In genomic region chr17:4195306-4195705, GRCh38 we compare ENCODE assay signal across 11 cellular contexts. TPM values are rescaled to one million over a fixed set of nuclear protein-coding genes. Genes with fewer than 3 reads are reported as not detected.
DNase-seq lines count a peak whose midpoint lies in the region; ATAC-seq and TF ChIP-seq lines count a peak whose summit lies in the region.
"Had no signal": no experiment of that assay in that cellular context is flagged by ENCODE, and none has a peak within 500 bp of the region (broad histone marks: within the 10 kb centered on the region; RNA-seq: fewer than 3 reads in every experiment).

No MANE protein-coding gene starts in this region.

- H2BK12ac ChIP-seq in mesenchymal stem cell (ENCODE audit: low read length in 2 of 2) = no peak overlapping the region

- no peak for TF ChIP-seq POLR2A in uterus (IDR thresholded peaks at IDR 0.05)

- H4K8ac ChIP-seq in mesenchymal stem cell (ENCODE audit: low read length) = no peak overlapping the region

- no peak overlapping the region for H3K18ac ChIP-seq in mesenchymal stem cell (ENCODE audit: low read depth in 1 of 2, low read length in 2 of 2)

- H3K27me3 ChIP-seq in ascending aorta = no peaks in the 10 kb centered on the region
- H3K27me3 ChIP-seq in mesenchymal stem cell (ENCODE audit: control insufficient read depth in 1 of 2, insufficient read depth in 1 of 2, low read length in 2 of 2) = no peaks in the 10 kb centered on the region
- no peaks in the 10 kb centered on the region for H3K27me3 ChIP-seq in uterus

- peak overlapping the region; percentile 54 for H3K4me2 ChIP-seq in mesenchymal stem cell (ENCODE audit: low read length, poor library complexity, severe bottlenecking)

- no peak overlapping the region for H2BK15ac ChIP-seq in mesenchymal stem cell (ENCODE audit: low read depth, poor library complexity, severe bottlenecking)

- H3K4ac ChIP-seq in mesenchymal stem cell (ENCODE audit: low read depth in 1 of 2, low read length in 2 of 2) = peak overlapping the region in 1 of 2 experiments; percentile 49

- H2AK5ac ChIP-seq in mesenchymal stem cell (ENCODE audit: low read length, severe bottlenecking) = no peak overlapping the region

- H3K36me3 ChIP-seq in ascending aorta (peaks cover 27 to 29% of the 10 kb centered on the region in 2 donors), mesenchymal stem cell (ENCODE audit: control insufficient read depth in 1 of 2, insufficient read depth in 2 of 2, low read depth in 1 of 2, low read length in 2 of 2) (peaks cover 38 to 43% of the 10 kb centered on the region in 2 experiments), uterus (no peaks in the 10 kb centered on the region)

- H3K9ac ChIP-seq in mesenchymal stem cell (ENCODE audit: low read length) = peak overlapping the region; percentile 91

- intact Hi-C loops in ascending aorta (cut with DNase I) = loop anchor here (5.0 kb wide), 2 partner anchors 53 to 217 kb away; partner anchors contain the start of genes CYB5D2 and ZZEF1
- intact Hi-C loops in uterus (cut with DNase I; ENCODE audit: low total_unique reads) = no loop called here

- H2AFZ ChIP-seq in mesenchymal stem cell (ENCODE audit: low read depth, low read length) = no peak overlapping the region

- H3K4me1 Mint-ChIP-seq in activated CD8-positive, alpha-beta T cell treated with anti-CD3 and anti-CD28 coated beads, Interleukin-2, amount 10 ng/mL, durations not matched to agents 7 days and 5 days (ENCODE audit: low read depth) = no peaks in the 10 kb centered on the region

- H3K4me3 Mint-ChIP-seq in activated CD8-positive, alpha-beta T cell treated with anti-CD3 and anti-CD28 coated beads, Interleukin-2, amount 10 ng/mL, durations not matched to agents 7 days and 5 days = no peak overlapping the region
- H3K4me3 Mint-ChIP-seq: activated T-helper 1 cell treated with anti-CD3 and anti-CD28 coated beads, Interleukin-12 subunit alpha, Interleukin-12 subunit beta, Interleukin-2, Interleukin-4 antibody, amounts not matched to agents 30 ng/mL and 10 ng/mL and 1 ng/mL, durations not matched to agents 14 hours and 24 hours and 36 hours had no signal

- TF ChIP-seq CTCF in ascending aorta (IDR thresholded peaks at IDR 0.05) (no peak), uterus (IDR thresholded peaks at IDR 0.05) (no peak)

- H3K9me3 ChIP-seq in ascending aorta = no peaks in the 10 kb centered on the region
- no peaks in the 10 kb centered on the region for H3K9me3 ChIP-seq in mesenchymal stem cell (ENCODE audit: control insufficient read depth, low read length)
- H3K9me3 ChIP-seq in uterus = no peaks in the 10 kb centered on the region

- CTCF ChIA-PET in activated CD8-positive, alpha-beta T cell treated with anti-CD3 and anti-CD28 coated beads, Interleukin-2, amount 10 ng/mL, durations not matched to agents 7 days and 5 days (lab: Charles Lee) = interaction anchor here (1.2 kb wide), 1 partner anchor 226 kb away, joined by 3 read pairs; no protein-coding TSS in a partner anchor

- H3K4me1 ChIP-seq in ascending aorta (peaks cover 3 to 9% of the 10 kb centered on the region in 2 donors), mesenchymal stem cell (ENCODE audit: control insufficient read depth, insufficient read depth, low read depth, low read length) (peaks cover 10% of the 10 kb centered on the region), uterus (peaks cover 0 to 4% of the 10 kb centered on the region in 2 donors)

- H3K14ac ChIP-seq in mesenchymal stem cell (ENCODE audit: low read length in 2 of 2) = no peak overlapping the region

- H3K36me3 Mint-ChIP-seq in activated naive CD4-positive, alpha-beta T cell treated with anti-CD3 and anti-CD28 coated beads, Interleukin-2, amount 50 U/mL, for 72 hours = peaks cover 0 to 4% of the 10 kb centered on the region in 2 donors
- peaks cover 41% of the 10 kb centered on the region for H3K36me3 Mint-ChIP-seq in activated CD8-positive, alpha-beta T cell treated with anti-CD3 and anti-CD28 coated beads, Interleukin-2, amount 10 ng/mL, durations not matched to agents 7 days and 5 days (ENCODE audit: low read depth)

- H3K4me3 ChIP-seq in ascending aorta = no peak overlapping the region
- peak overlapping the region in 1 of 2 experiments; percentile 69 for H3K4me3 ChIP-seq in mesenchymal stem cell (ENCODE audit: insufficient read depth in 1 of 2, low read depth in 1 of 2, low read length in 2 of 2)
- no peak overlapping the region for H3K4me3 ChIP-seq in uterus

- no peaks in the 10 kb centered on the region for H3K9me3 Mint-ChIP-seq in activated naive CD4-positive, alpha-beta T cell treated with anti-CD3 and anti-CD28 coated beads, Interleukin-2, amount 50 U/mL, for 72 hours
- H3K9me3 Mint-ChIP-seq in activated CD8-positive, alpha-beta T cell treated with anti-CD3 and anti-CD28 coated beads, Interleukin-2, amount 10 ng/mL, durations not matched to agents 7 days and 5 days (ENCODE audit: insufficient read depth) = no peaks in the 10 kb centered on the region
- H3K9me3 Mint-ChIP-seq: activated T-helper 1 cell treated with anti-CD3 and anti-CD28 coated beads, Interleukin-12 subunit alpha, Interleukin-12 subunit beta, Interleukin-2, Interleukin-4 antibody, amounts not matched to agents 30 ng/mL and 10 ng/mL and 1 ng/mL, durations not matched to agents 14 hours and 24 hours and 36 hours had no signal

- H3K23ac ChIP-seq in mesenchymal stem cell (ENCODE audit: low read length in 2 of 2) = no peak overlapping the region

- H4K91ac ChIP-seq in mesenchymal stem cell (ENCODE audit: low read length) = no peak overlapping the region

- peak overlapping the region; percentile 11 to 65 for H3K27ac Mint-ChIP-seq in activated naive CD4-positive, alpha-beta T cell treated with anti-CD3 and anti-CD28 coated beads, Interleukin-2, amount 50 U/mL, for 72 hours
- no peak overlapping the region for H3K27ac Mint-ChIP-seq in activated CD8-positive, alpha-beta T cell treated with anti-CD3 and anti-CD28 coated beads, Interleukin-2, amount 10 ng/mL, durations not matched to agents 7 days and 5 days

- H3K27me3 Mint-ChIP-seq in activated CD8-positive, alpha-beta T cell treated with anti-CD3 and anti-CD28 coated beads, Interleukin-2, amount 10 ng/mL, durations not matched to agents 7 days and 5 days (ENCODE audit: low read depth) = no peaks in the 10 kb centered on the region

- POLR2A ChIA-PET in activated CD8-positive, alpha-beta T cell treated with anti-CD3 and anti-CD28 coated beads, Interleukin-2, amount 10 ng/mL, durations not matched to agents 7 days and 5 days (lab: Charles Lee) = no interaction called here

- WGBS in mesenchymal stem cell = 52% methylated on average over 10 of the region's 10 CpGs

- no peak for ATAC-seq in activated naive CD4-positive, alpha-beta T cell treated with anti-CD3 and anti-CD28 coated beads, Interleukin-2, amount 50 U/mL, for 72 hours
- no peak for ATAC-seq in HG03159 (IDR thresholded peaks at IDR 0.05; ENCODE audit: unreplicated experiment)
- no peak for ATAC-seq in activated CD8-positive, alpha-beta T cell treated with anti-CD3 and anti-CD28 coated beads, Interleukin-2, amount 10 ng/mL, durations not matched to agents 7 days and 5 days

- H3K79me1 ChIP-seq in mesenchymal stem cell (replicated peaks; ENCODE audit: low read length, poor library complexity, severe bottlenecking) = peaks cover 13% of the 10 kb centered on the region

- no peak for DNase-seq in activated naive CD4-positive, alpha-beta T cell treated with anti-CD3 and anti-CD28 coated beads, Interleukin-2, amount 50 U/mL, for 72 hours (ENCODE audit: low spot score in 2 of 2)
- no peak for DNase-seq in activated naive CD4-positive, alpha-beta T cell treated with Interleukin-2 at 50 U/mL for 16 hours
- DNase-seq in ascending aorta (ENCODE audit: low spot score in 2 of 2) = peak in 1 of 2 donors; percentile 64
- peak; percentile 89 for DNase-seq in mesenchymal stem cell
- no peak for DNase-seq in uterus
- no peak for DNase-seq in stimulated activated CD4-positive, alpha-beta T cell treated with anti-CD3 and anti-CD28 coated beads, Interleukin-4, amount 100 ng/mL, for 4 hours
- no peak for DNase-seq in activated CD8-positive, alpha-beta T cell treated with anti-CD3 and anti-CD28 coated beads, Interleukin-2, amount 10 ng/mL, durations not matched to agents 7 days and 5 days
- DNase-seq: central memory CD4-positive, alpha-beta T cell had no signal

- H3K27ac ChIP-seq in ascending aorta (peak overlapping the region; percentile 41 to 67), mesenchymal stem cell (ENCODE audit: low read length, poor library complexity, severe bottlenecking) (peak overlapping the region; percentile 89), uterus (peak overlapping the region; percentile 38 to 62)
- H3K27ac ChIP-seq: HL-60 had no signal

- H2BK5ac ChIP-seq in mesenchymal stem cell (ENCODE audit: low read depth, low read length, poor library complexity, severe bottlenecking) = no peak overlapping the region

- H2BK120ac ChIP-seq in mesenchymal stem cell (ENCODE audit: low read depth, low read length) = peak overlapping the region; percentile 5

RNA-seq across cellular contexts. Expression of gene CYB5D2, which starts 52.3 kb away (rescaled TPM):
- total RNA-seq in activated naive CD4-positive, alpha-beta T cell treated with anti-CD3 and anti-CD28 coated beads, Interleukin-2, amount 50 U/mL, for 72 hours = 10 to 100 TPM in 1 of 2 donors, 1 to 10 TPM in 1; 2.6 to 10.6 TPM
- total RNA-seq in ascending aorta (17.7 TPM), uterus (10 to 100 TPM; 15.6 to 25.5 (median 19.7) TPM)
- polyA plus RNA-seq in mesenchymal stem cell (2013, experiment 1 of 2) = 12.4 TPM
- polyA plus RNA-seq in mesenchymal stem cell (2013, experiment 2 of 2) = 12.4 TPM
- total RNA-seq in activated CD8-positive, alpha-beta T cell treated with anti-CD3 and anti-CD28 coated beads, Interleukin-2, amount 10 ng/mL, durations not matched to agents 7 days and 5 days = 1 to 10 TPM; 4.6 to 5.8 TPM

RNA-seq across cellular contexts. Expression of gene ZZEF1, which starts 52.5 kb away (rescaled TPM):
- 10 to 100 TPM; 37.0 to 50.0 TPM for total RNA-seq in activated naive CD4-positive, alpha-beta T cell treated with anti-CD3 and anti-CD28 coated beads, Interleukin-2, amount 50 U/mL, for 72 hours
- 67.2 TPM for total RNA-seq in ascending aorta
- polyA plus RNA-seq in mesenchymal stem cell (2013, experiment 1 of 2) = 10.0 TPM
- polyA plus RNA-seq in mesenchymal stem cell (2013, experiment 2 of 2) = 9.8 TPM
- total RNA-seq in uterus = 10 to 100 TPM; 25.4 to 88.0 (median 39.9) TPM
- 10 to 100 TPM; 54.1 to 55.3 TPM for total RNA-seq in activated CD8-positive, alpha-beta T cell treated with anti-CD3 and anti-CD28 coated beads, Interleukin-2, amount 10 ng/mL, durations not matched to agents 7 days and 5 days
